Comparison of ENCODE assay signal across 8 cellular contexts in the genomic region with DNA sequence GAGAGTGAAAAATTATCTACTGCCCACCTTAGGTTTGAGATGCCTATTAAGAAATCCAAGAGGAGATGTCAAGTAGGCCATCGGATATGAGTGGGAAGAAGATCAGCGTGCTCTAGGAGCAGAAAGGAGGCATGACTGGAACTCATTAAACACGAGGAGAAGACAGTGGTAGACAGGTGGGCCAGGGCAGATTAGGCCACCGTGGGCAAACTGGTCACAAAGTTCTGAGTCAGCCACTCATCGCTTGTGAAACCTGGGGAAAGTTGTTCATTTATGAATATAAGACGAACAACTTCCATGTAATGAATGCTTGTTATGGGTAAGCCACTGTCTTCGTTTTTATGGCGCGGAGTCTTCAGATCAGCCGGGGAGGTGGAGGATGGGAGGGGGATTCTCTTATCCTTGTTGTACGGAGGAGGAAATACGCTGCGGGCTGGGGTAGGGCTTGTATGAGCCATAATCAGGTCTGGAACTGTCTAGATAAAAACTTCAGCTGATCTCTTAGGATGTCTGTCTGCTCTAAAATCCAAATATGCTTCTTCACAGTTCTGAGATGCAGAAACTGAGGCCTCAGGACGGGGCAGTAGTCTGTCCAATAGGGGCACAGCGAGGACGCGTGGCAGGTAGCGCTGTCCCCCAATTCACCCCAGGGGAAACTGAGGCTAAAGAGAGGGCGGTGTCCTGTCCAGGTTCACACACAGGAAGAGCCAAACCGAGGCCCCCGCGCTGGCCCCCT. TPM values are rescaled to one million over a fixed set of nuclear protein-coding genes. Genes with fewer than 3 reads are reported as not detected.
A peak's percentile ranks its signal among the peaks of the same experiment; 100 is the strongest.
DNase-seq lines count a peak whose midpoint lies in the region; ATAC-seq and TF ChIP-seq lines count a peak whose summit lies in the region.

No MANE protein-coding gene starts in this region.

- H3K4me3 Mint-ChIP-seq in activated CD8-positive, alpha-beta memory T cell treated with anti-CD3 and anti-CD28 coated beads, Interleukin-2, amount 10 ng/mL, durations not matched to agents 7 days and 5 days, result peak overlapping the region; percentile 83

- peaks cover 39% of the 10 kb centered on the region for H3K4me1 Mint-ChIP-seq in activated CD8-positive, alpha-beta memory T cell treated with anti-CD3 and anti-CD28 coated beads, Interleukin-2, amount 10 ng/mL, durations not matched to agents 7 days and 5 days

- CTCF ChIA-PET in activated CD8-positive, alpha-beta memory T cell treated with anti-CD3 and anti-CD28 coated beads, Interleukin-2, amount 10 ng/mL, durations not matched to agents 7 days and 5 days (lab: Charles Lee), result interaction anchor here (0.8 to 0.9 kb wide), 2 partner anchors 74 to 483 kb away, joined by 3 read pairs; no protein-coding TSS in a partner anchor

- H3K79me2 ChIP-seq in hepatocyte, result peaks cover 26% of the 10 kb centered on the region

- peak overlapping the region; percentile 97 for H3K27ac ChIP-seq in WERI-Rb-1
- peak overlapping the region; percentile 68 for H3K27ac ChIP-seq in hepatocyte
- peak overlapping the region; percentile 38 to 93 (median 86) for H3K27ac ChIP-seq in spleen

- TF ChIP-seq POLR2A in spleen (IDR thresholded peaks at IDR 0.05), result no peak

- no peak for ATAC-seq in activated CD8-positive, alpha-beta memory T cell treated with anti-CD3 and anti-CD28 coated beads, Interleukin-2, amount 10 ng/mL, durations not matched to agents 7 days and 5 days

- H3K27ac Mint-ChIP-seq in activated CD8-positive, alpha-beta memory T cell treated with anti-CD3 and anti-CD28 coated beads, Interleukin-2, amount 10 ng/mL, durations not matched to agents 7 days and 5 days, result peak overlapping the region; percentile 92

- no peaks in the 10 kb centered on the region for H3K27me3 Mint-ChIP-seq in activated CD8-positive, alpha-beta memory T cell treated with anti-CD3 and anti-CD28 coated beads, Interleukin-2, amount 10 ng/mL, durations not matched to agents 7 days and 5 days

- H3K4me1 ChIP-seq in hepatocyte (ENCODE audit: insufficient read depth) (peaks cover 29% of the 10 kb centered on the region), spleen (peaks cover 10 to 64% (median 32%) of the 10 kb centered on the region in 6 donors)

- H3K9me3 Mint-ChIP-seq in activated CD8-positive, alpha-beta memory T cell treated with anti-CD3 and anti-CD28 coated beads, Interleukin-2, amount 10 ng/mL, durations not matched to agents 7 days and 5 days (ENCODE audit: low read depth), result no peaks in the 10 kb centered on the region

- intact Hi-C loops in spleen (cut with DNase I; ENCODE audit: low total_unique reads), result no loop called here

- H2AFZ ChIP-seq in hepatocyte, result peak overlapping the region; percentile 52

- TF ChIP-seq CTCF in WERI-Rb-1 (IDR thresholded peaks at IDR 0.05; ENCODE audit: low read depth, low read length), result no peak
- no peak for TF ChIP-seq CTCF in hepatocyte (IDR thresholded peaks at IDR 0.05; ENCODE audit: poor library complexity)
- no peak for TF ChIP-seq CTCF in spleen (IDR thresholded peaks at IDR 0.05 in 8 of 11, conservative IDR thresholded peaks at IDR 0.05 in 3 of 11)

- peaks cover 1% of the 10 kb centered on the region for H3K36me3 Mint-ChIP-seq in activated CD8-positive, alpha-beta memory T cell treated with anti-CD3 and anti-CD28 coated beads, Interleukin-2, amount 10 ng/mL, durations not matched to agents 7 days and 5 days

- H3K4me3 ChIP-seq in WERI-Rb-1 (ENCODE audit: low read depth, low read length) (peak overlapping the region; percentile 74), hepatocyte (no peak overlapping the region), spleen (peak overlapping the region; percentile 54 to 76 (median 64))

- H4K20me1 ChIP-seq in hepatocyte (ENCODE audit: insufficient read depth, poor library complexity, severe bottlenecking), result no peaks in the 10 kb centered on the region

- H3K36me3 ChIP-seq in WERI-Rb-1 (peaks cover 9% of the 10 kb centered on the region), hepatocyte (replicated peaks; ENCODE audit: insufficient read depth, low read depth) (no peaks in the 10 kb centered on the region), spleen (peaks cover 0 to 2% (median 0%) of the 10 kb centered on the region in 6 donors)

- 57% methylated on average over 16 of the region's 22 CpGs for WGBS in hepatocyte (ENCODE audit: low lambda C conversion rate, missing lambda C conversion rate)
- WGBS in spleen, 5 donors, result 31 to 43% (median 34%) methylated on average over 18 to 22 of the region's 22 CpGs

- peak overlapping the region; percentile 79 for H3K4me2 ChIP-seq in hepatocyte

- H3K9me3 ChIP-seq in WERI-Rb-1 (ENCODE audit: severe bottlenecking) (no peaks in the 10 kb centered on the region), hepatocyte (ENCODE audit: low read depth) (no peaks in the 10 kb centered on the region), spleen (no peaks in the 10 kb centered on the region)

- no peaks in the 10 kb centered on the region for H3K9me2 ChIP-seq in hepatocyte (replicated peaks; ENCODE audit: insufficient read depth)

- H3K27me3 ChIP-seq in WERI-Rb-1 (ENCODE audit: insufficient read depth, low read depth, severe bottlenecking), result no peaks in the 10 kb centered on the region
- no peaks in the 10 kb centered on the region for H3K27me3 ChIP-seq in hepatocyte
- H3K27me3 ChIP-seq in spleen (replicated peaks in 1 of 7), result no peaks in the 10 kb centered on the region

- DNase-seq in activated CD8-positive, alpha-beta memory T cell treated with anti-CD3 and anti-CD28 coated beads, Interleukin-2, amount 10 ng/mL, durations not matched to agents 7 days and 5 days, result no peak
- no peak for DNase-seq in activated CD8-positive, alpha-beta memory T cell treated with anti-CD3 and anti-CD28 coated beads for 24 hours
- DNase-seq in WERI-Rb-1 (no peak), hepatocyte (ENCODE audit: low spot score) (no peak), spleen (no peak), activated gamma-delta T cell treated with Interleukin-2 at 50 U/mL for 16 hours (no peak), NCI-H1105 treated with DMSO at 0.1 percent for 48 hours (lab: John Stamatoyannopoulos, UW) (no peak), NCI-H1694 (lab: John Stamatoyannopoulos, UW) (no peak)

RNA-seq across cellular contexts. Expression of a gene that starts 1.1 kb away (rescaled TPM):
- 10 to 100 TPM; 29.3 to 32.5 TPM for total RNA-seq in activated CD8-positive, alpha-beta memory T cell treated with anti-CD3 and anti-CD28 coated beads, Interleukin-2, amount 10 ng/mL, durations not matched to agents 7 days and 5 days
- 38.3 and 46.6 TPM in 2 replicates for total RNA-seq in hepatocyte
- polyA plus RNA-seq in hepatocyte, result 60.2 and 74.3 TPM in 2 replicates
- 10 to 100 TPM; 17.0 to 27.9 (median 23.1) TPM for total RNA-seq in spleen
- polyA plus RNA-seq in spleen, result 10 to 100 TPM; 17.0 to 35.1 (median 22.6) TPM

RNA-seq across cellular contexts. Expression of a gene that starts 18.9 kb away (rescaled TPM):
- total RNA-seq in activated CD8-positive, alpha-beta memory T cell treated with anti-CD3 and anti-CD28 coated beads, Interleukin-2, amount 10 ng/mL, durations not matched to agents 7 days and 5 days, result 10 to 100 TPM; 34.7 to 36.7 TPM
- total RNA-seq in hepatocyte (14.5 and 23.5 TPM in 2 replicates), spleen (10 to 100 TPM; 18.0 to 53.8 (median 42.8) TPM)
- polyA plus RNA-seq in hepatocyte (24.9 and 27.2 TPM in 2 replicates), spleen (10 to 100 TPM; 16.6 to 39.0 (median 21.1) TPM)

RNA-seq across cellular contexts. Expression of a gene that starts 35.8 kb away (rescaled TPM):
- total RNA-seq in activated CD8-positive, alpha-beta memory T cell treated with anti-CD3 and anti-CD28 coated beads, Interleukin-2, amount 10 ng/mL, durations not matched to agents 7 days and 5 days, result not detected
- total RNA-seq in hepatocyte, result not detected in 2 replicates
- polyA plus RNA-seq in hepatocyte, result not detected in 2 replicates
- total RNA-seq in spleen, result not detected
- polyA plus RNA-seq in spleen, result not detected

RNA-seq across cellular contexts. Expression of a gene that starts 57.6 kb away (rescaled TPM):
- not detected for total RNA-seq in activated CD8-positive, alpha-beta memory T cell treated with anti-CD3 and anti-CD28 coated beads, Interleukin-2, amount 10 ng/mL, durations not matched to agents 7 days and 5 days
- total RNA-seq in hepatocyte, result not detected in 2 replicates
- not detected in 2 replicates for polyA plus RNA-seq in hepatocyte
- total RNA-seq in spleen, result not detected
- under 1 TPM in 2 of 3 donors, not detected in 1; 0.03 to 0.11 TPM for polyA plus RNA-seq in spleen
